ENCODE assay signal across 8 cellular contexts in the genomic region with DNA sequence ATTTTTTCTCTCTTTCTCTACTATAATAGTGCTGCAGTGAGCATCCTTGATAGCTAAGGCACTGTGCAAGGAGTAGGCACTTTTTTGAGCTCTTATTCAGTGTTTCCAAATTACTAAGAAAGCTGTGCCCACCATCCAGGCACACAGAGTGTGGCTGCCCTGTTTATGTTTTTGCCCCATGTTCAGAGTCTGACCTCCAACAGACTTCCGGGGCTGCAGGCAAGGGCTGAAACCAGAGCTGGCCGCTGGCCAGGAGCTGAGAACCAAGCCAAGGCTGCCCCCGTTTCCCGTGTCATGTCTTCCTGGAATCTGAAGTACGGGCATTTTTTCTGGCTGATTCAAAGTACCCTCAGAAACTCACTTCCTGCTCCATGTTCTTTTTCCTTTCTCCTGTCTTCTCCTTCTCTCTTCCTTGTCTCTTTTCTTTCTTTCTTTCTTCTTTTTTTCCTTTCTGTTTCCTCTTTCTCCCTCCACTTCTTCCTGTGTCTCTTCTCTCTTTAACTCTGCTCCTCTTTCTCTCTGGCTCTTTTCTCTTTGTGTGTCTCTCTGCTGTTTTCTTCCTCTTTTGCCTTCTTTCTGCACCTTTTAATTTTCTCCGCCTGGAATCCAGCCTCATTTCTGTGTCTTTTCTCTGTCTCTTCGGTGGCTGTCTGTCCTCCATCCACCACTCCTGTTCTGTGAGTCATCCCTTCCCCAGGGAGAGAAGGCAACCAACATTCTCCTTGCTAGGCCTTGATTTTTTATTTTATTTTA. TPM values are rescaled to one million over a fixed set of nuclear protein-coding genes. Genes with fewer than 3 reads are reported as not detected.
DNase-seq lines count a peak whose midpoint lies in the region; ATAC-seq and TF ChIP-seq lines count a peak whose summit lies in the region.

No MANE protein-coding gene starts in this region.

- no peaks in the 10 kb centered on the region for H4K20me1 ChIP-seq in hepatocyte (ENCODE audit: insufficient read depth, poor library complexity, severe bottlenecking)

- H3K9me3 ChIP-seq in adrenal gland (replicated peaks in 1 of 3) (no peaks in the 10 kb centered on the region), hepatocyte (ENCODE audit: low read depth) (no peaks in the 10 kb centered on the region)

- no peaks in the 10 kb centered on the region for H3K27me3 ChIP-seq in adrenal gland
- no peaks in the 10 kb centered on the region for H3K27me3 ChIP-seq in hepatocyte

- WGBS in adrenal gland, 4 donors = 9 to 14% (median 12%) methylated on average over 7 of the region's 7 CpGs
- 36% methylated on average over 7 of the region's 7 CpGs for WGBS in hepatocyte (ENCODE audit: low lambda C conversion rate, missing lambda C conversion rate)

- peak; percentile 75 for ATAC-seq in HG02798 (IDR thresholded peaks at IDR 0.05; ENCODE audit: poor library complexity, unreplicated experiment)
- no peak for ATAC-seq in HG02973 (IDR thresholded peaks at IDR 0.05; ENCODE audit: unreplicated experiment)

- no peak for TF ChIP-seq CTCF in adrenal gland (IDR thresholded peaks at IDR 0.05)
- no peak for TF ChIP-seq CTCF in hepatocyte (IDR thresholded peaks at IDR 0.05; ENCODE audit: poor library complexity)

- intact Hi-C loops in adrenal gland (cut with DNase I) = loop anchor here in 1 of 2 donors (5.0 kb wide), 1 partner anchor 38 kb away; no protein-coding TSS in a partner anchor

- H3K4me3 ChIP-seq in adrenal gland (peak overlapping the region in 1 of 4 donors; percentile 18), hepatocyte (no peak overlapping the region), skeletal muscle cell (ENCODE audit: low read depth, low read length) (peak overlapping the region; percentile 18)

- H2AFZ ChIP-seq in hepatocyte = peak overlapping the region; percentile 75

- H3K4me1 ChIP-seq in adrenal gland (replicated peaks in 1 of 2) = peaks cover 16 to 24% of the 10 kb centered on the region in 2 donors
- H3K4me1 ChIP-seq in hepatocyte (ENCODE audit: insufficient read depth) = peaks cover 17% of the 10 kb centered on the region

- H3K36me3 ChIP-seq in adrenal gland (replicated peaks in 1 of 2) (no peaks in the 10 kb centered on the region), hepatocyte (replicated peaks; ENCODE audit: insufficient read depth, low read depth) (no peaks in the 10 kb centered on the region)

- peak in 1 of 2 donors; percentile 40 for TF ChIP-seq POLR2A in adrenal gland (IDR thresholded peaks at IDR 0.05)

- no peaks in the 10 kb centered on the region for H3K9me2 ChIP-seq in hepatocyte (replicated peaks; ENCODE audit: insufficient read depth)

- peak; percentile 66 for DNase-seq in activated effector memory CD4-positive, alpha-beta T cell treated with anti-CD3 and anti-CD28 coated beads, Interleukin-2, amount 50 U/mL, for 16 hours
- DNase-seq in activated effector memory CD4-positive, alpha-beta T cell treated with Interleukin-2 at 50 U/mL for 16 hours = no peak
- DNase-seq in NCI-H510A (lab: John Stamatoyannopoulos, UW) = peak; percentile 18
- peak; percentile 78 to 92 (median 91) for DNase-seq in adrenal gland
- DNase-seq in hepatocyte (ENCODE audit: low spot score) = peak; percentile 73
- peak; percentile 73 for DNase-seq in skeletal muscle cell (ENCODE audit: low read depth)

- H3K27ac ChIP-seq in adrenal gland = peak overlapping the region; percentile 77 to 92 (median 85)
- peak overlapping the region; percentile 96 for H3K27ac ChIP-seq in hepatocyte

- H3K4me2 ChIP-seq in hepatocyte = peak overlapping the region; percentile 66

- no peaks in the 10 kb centered on the region for H3K79me2 ChIP-seq in hepatocyte

RNA-seq across cellular contexts. Expression of a gene that starts 17.0 kb away (rescaled TPM):
- total RNA-seq in adrenal gland = 10 to 100 TPM; 12.7 to 67.0 (median 30.6) TPM
- polyA plus RNA-seq in adrenal gland = 10 to 100 TPM in 2 of 3 donors, 1 to 10 TPM in 1; 9.5 to 84.7 (median 19.6) TPM
- total RNA-seq in hepatocyte = 6.0 TPM in 2 replicates
- 8.1 and 8.7 TPM in 2 replicates for polyA plus RNA-seq in hepatocyte

RNA-seq across cellular contexts. Expression of a gene that starts 23.6 kb away (rescaled TPM):
- total RNA-seq in adrenal gland (10 to 100 TPM in 1 of 8 donors, 1 to 10 TPM in 3, under 1 TPM in 3, not detected in 1; 0.28 to 16.6 (median 1.3) TPM), hepatocyte (0.17 TPM in 1 of 2 replicates, not detected in the other)
- polyA plus RNA-seq in adrenal gland (10 to 100 TPM in 1 of 3 donors, 1 to 10 TPM in 1, under 1 TPM in 1; 0.77 to 64.5 (median 4.2) TPM), hepatocyte (0.13 and 0.17 TPM in 2 replicates)

RNA-seq across cellular contexts. Expression of a gene that starts 39.6 kb away (rescaled TPM):
- total RNA-seq in adrenal gland = 100 to 1,000 TPM; 259 to 437 (median 369) TPM
- polyA plus RNA-seq in adrenal gland = 100 to 1,000 TPM in 2 of 3 donors, 10 to 100 TPM in 1; 75.4 to 200 (median 139) TPM
- 107 and 115 TPM in 2 replicates for total RNA-seq in hepatocyte
- 442 and 481 TPM in 2 replicates for polyA plus RNA-seq in hepatocyte

RNA-seq across cellular contexts. Expression of a gene that starts 45.6 kb away (rescaled TPM):
- total RNA-seq in adrenal gland (10 to 100 TPM; 17.8 to 47.8 (median 38.3) TPM), hepatocyte (22.7 and 28.0 TPM in 2 replicates)
- polyA plus RNA-seq in adrenal gland (10 to 100 TPM; 34.4 to 37.3 (median 36.5) TPM), hepatocyte (19.2 and 24.0 TPM in 2 replicates)
